ENCODE assay signal across 13 cellular contexts in genomic region chr2:189163889-189164288, GRCh38. TPM values are rescaled to one million over a fixed set of nuclear protein-coding genes. Genes with fewer than 3 reads are reported as not detected.
DNase-seq lines count a peak whose midpoint lies in the region; ATAC-seq and TF ChIP-seq lines count a peak whose summit lies in the region.
"Had no signal": no experiment of that assay in that cellular context is flagged by ENCODE, and none has a peak within 500 bp of the region (broad histone marks: within the 10 kb centered on the region; RNA-seq: fewer than 3 reads in every experiment).

No MANE protein-coding gene starts in this region.

- H3F3A ChIP-seq in MM.1S (ENCODE audit: insufficient read depth, low read length), result no peaks in the 10 kb centered on the region
- H3F3A ChIP-seq in PC-9 (ENCODE audit: insufficient read depth, low read depth), result no peaks in the 10 kb centered on the region

- H4K20me1 ChIP-seq in MM.1S (ENCODE audit: insufficient read depth, low read length), result no peaks in the 10 kb centered on the region
- no peaks in the 10 kb centered on the region for H4K20me1 ChIP-seq in PC-9 (ENCODE audit: insufficient read depth)

- H3K4me2 ChIP-seq in neuronal stem cell (ENCODE audit: insufficient read depth, low read length, poor library complexity, severe bottlenecking) (no peak overlapping the region), MM.1S (ENCODE audit: low read depth, low read length) (no peak overlapping the region), PC-9 (no peak overlapping the region)

- H2AFZ ChIP-seq in ACC112 (ENCODE audit: low read length, unreplicated experiment) (no peak overlapping the region), neuronal stem cell (ENCODE audit: low read length) (peak overlapping the region; percentile 73), MM.1S (ENCODE audit: low read length) (no peak overlapping the region), PC-9 (no peak overlapping the region)

- H2BK120ac ChIP-seq in neuronal stem cell (ENCODE audit: low read depth, low read length), result no peak overlapping the region

- no CpG with 5 or more reads among the region's 3 CpGs for WGBS in neuronal stem cell (ENCODE audit: extremely low coverage in 2 of 2, insufficient read length in 2 of 2, insufficient replicate concordance in 1 of 2), 2 donors

- peaks cover 62% of the 10 kb centered on the region for H3K4me1 ChIP-seq in ACC112 (ENCODE audit: control insufficient read depth, insufficient read depth, low read length, unreplicated experiment)
- H3K4me1 ChIP-seq in neuronal stem cell (ENCODE audit: control insufficient read depth in 2 of 2, insufficient read depth in 1 of 2, low read depth in 1 of 2, low read length in 2 of 2), result peaks cover 2 to 6% of the 10 kb centered on the region in 2 donors
- no peaks in the 10 kb centered on the region for H3K4me1 ChIP-seq in MM.1S (ENCODE audit: low read length)
- H3K4me1 ChIP-seq in PC-9 (replicated peaks; ENCODE audit: insufficient read depth), result no peaks in the 10 kb centered on the region

- H3K36me3 ChIP-seq in ACC112 (ENCODE audit: insufficient read depth, low read length) (no peaks in the 10 kb centered on the region), neuronal stem cell (replicated peaks in 1 of 2; ENCODE audit: control insufficient read depth in 2 of 2, insufficient read depth in 2 of 2, low read length in 2 of 2) (no peaks in the 10 kb centered on the region), MM.1S (replicated peaks; ENCODE audit: insufficient read depth, low read length) (no peaks in the 10 kb centered on the region), PC-9 (ENCODE audit: low read depth) (no peaks in the 10 kb centered on the region)
- H3K36me3 ChIP-seq: thyroid gland had no signal

- no peak overlapping the region for H3K14ac ChIP-seq in neuronal stem cell (ENCODE audit: low read length)

- no peak overlapping the region for H2BK12ac ChIP-seq in neuronal stem cell (ENCODE audit: low read length)

- DNase-seq in NCI-H226 (peak; percentile 31), fibroblast of mammary gland (ENCODE audit: low read depth) (peak; percentile 61), neuronal stem cell (ENCODE audit: low spot score) (no peak), MM.1S (no peak), PC-9 (no peak), DMS53 treated with DMSO at 0.1 percent for 48 hours (lab: John Stamatoyannopoulos, UW; ENCODE audit: unreplicated experiment) (no peak)
- DNase-seq: NCI-H774; stimulated activated CD4-positive, alpha-beta T cell treated with anti-CD3 and anti-CD28 coated beads, Interleukin-2, amount 100 ng/mL, for 24 hours; T-helper 9 cell; thyroid gland had no signal

- H2BK5ac ChIP-seq in neuronal stem cell (ENCODE audit: low read length), result no peak overlapping the region

- intact Hi-C loops in PC-9 (cut with micrococcal nuclease; ENCODE audit: unreplicated experiment), result no loop called here

- no peak overlapping the region for H3K18ac ChIP-seq in neuronal stem cell (ENCODE audit: low read length)

- H3K79me1 ChIP-seq in neuronal stem cell (ENCODE audit: low read depth, low read length), result no peaks in the 10 kb centered on the region

- H3K9me3 ChIP-seq in neuronal stem cell (replicated peaks in 1 of 2; ENCODE audit: control insufficient read depth in 2 of 2, insufficient read depth in 1 of 2, low read depth in 1 of 2, low read length in 2 of 2) (no peaks in the 10 kb centered on the region), MM.1S (replicated peaks; ENCODE audit: insufficient read depth, low read length) (no peaks in the 10 kb centered on the region), PC-9 (ENCODE audit: insufficient read depth, low read depth) (no peaks in the 10 kb centered on the region)
- H3K9me3 ChIP-seq: thyroid gland had no signal

- POLR2A ChIA-PET in PC-9 (lab: Charles Lee; ENCODE audit: unreplicated experiment), result no interaction called here

- H3K4ac ChIP-seq in neuronal stem cell (ENCODE audit: low read length), result no peak overlapping the region

- no TSS peak for BruUV-seq in PC-9 (replicated peaks; lab: Mats Ljungman, UMichigan)

- no peak overlapping the region for H4K8ac ChIP-seq in neuronal stem cell (ENCODE audit: low read depth, low read length)

- H3K27me3 ChIP-seq in ACC112 (ENCODE audit: insufficient read depth, low read length) (no peaks in the 10 kb centered on the region), neuronal stem cell (ENCODE audit: control insufficient read depth in 3 of 3, insufficient read depth in 3 of 3, low read depth in 1 of 3, low read length in 3 of 3) (no peaks in the 10 kb centered on the region), MM.1S (replicated peaks; ENCODE audit: insufficient read depth, low read length) (no peaks in the 10 kb centered on the region), PC-9 (ENCODE audit: insufficient read depth, low read depth) (no peaks in the 10 kb centered on the region)
- H3K27me3 ChIP-seq: thyroid gland had no signal

- H3K9me2 ChIP-seq in MM.1S (replicated peaks; ENCODE audit: insufficient read depth, low read length), result no peaks in the 10 kb centered on the region
- H3K9me2 ChIP-seq in PC-9 (ENCODE audit: insufficient read depth), result no peaks in the 10 kb centered on the region

- CTCF ChIA-PET in PC-9 (lab: Charles Lee), result no interaction called here

- ATAC-seq in HG02970 (IDR thresholded peaks at IDR 0.05; ENCODE audit: low FRiP score, unreplicated experiment), result no peak

- H3K27ac ChIP-seq in ACC112 (ENCODE audit: low read depth, low read length) (peak overlapping the region; percentile 66), neuronal stem cell (replicated peaks; ENCODE audit: low read length) (no peak overlapping the region), MM.1S (ENCODE audit: low read length) (no peak overlapping the region), PC-9 (no peak overlapping the region)
- H3K27ac ChIP-seq: thyroid gland had no signal

- no peak overlapping the region for H3K9ac ChIP-seq in neuronal stem cell (ENCODE audit: low read depth, low read length, poor library complexity)
- no peak overlapping the region for H3K9ac ChIP-seq in MM.1S (ENCODE audit: low read length)

- TF ChIP-seq CTCF in fibroblast of mammary gland (conservative IDR thresholded peaks at IDR 0.05; ENCODE audit: control insufficient read depth, insufficient read depth, low read depth, low read length), result no peak
- TF ChIP-seq CTCF in MM.1S (IDR thresholded peaks at IDR 0.05; ENCODE audit: low read length), result no peak
- no peak for TF ChIP-seq CTCF in PC-9 (conservative IDR thresholded peaks at IDR 0.05)

- H3K23ac ChIP-seq in neuronal stem cell (ENCODE audit: low read depth, low read length, poor library complexity), result no peak overlapping the region

- no peak overlapping the region for H2AK5ac ChIP-seq in neuronal stem cell (ENCODE audit: low read depth, low read length)

- H4K91ac ChIP-seq in neuronal stem cell (ENCODE audit: low read depth, low read length, poor library complexity), result no peak overlapping the region

- H2BK15ac ChIP-seq in neuronal stem cell (ENCODE audit: low read length), result no peak overlapping the region

- H3K79me2 ChIP-seq in ACC112 (ENCODE audit: control insufficient read depth, insufficient read depth, low read length, unreplicated experiment) (peaks cover 92% of the 10 kb centered on the region), MM.1S (ENCODE audit: low read length) (no peaks in the 10 kb centered on the region), PC-9 (ENCODE audit: low read depth) (no peaks in the 10 kb centered on the region)

- peak overlapping the region; percentile 4; the same call in 1 of the 2 replicates for H3K4me3 ChIP-seq in ACC112 (ENCODE audit: low read depth, low read length)
- H3K4me3 ChIP-seq in fibroblast of mammary gland (ENCODE audit: control insufficient read depth, low read depth, low read length), result no peak overlapping the region
- H3K4me3 ChIP-seq in neuronal stem cell (ENCODE audit: low read length in 2 of 2), result no peak overlapping the region
- H3K4me3 ChIP-seq in MM.1S (ENCODE audit: low read length), result no peak overlapping the region
- no peak overlapping the region for H3K4me3 ChIP-seq in PC-9
- H3K4me3 ChIP-seq: lung, thyroid gland had no signal

RNA-seq across cellular contexts. Expression of gene COL5A2, which starts 15.7 kb away (rescaled TPM):
- 29.1 TPM for polyA plus RNA-seq in neuronal stem cell (2013, experiment 1 of 2)
- polyA plus RNA-seq in neuronal stem cell (2013, experiment 2 of 2), result 29.4 TPM
- 0.35 and 0.55 TPM in 2 replicates for total RNA-seq in PC-9 (2021)

Comparison
In these comparisons a context has a peak if more than half of its experiments do, and no peak if none do; other contexts are left out.
1. DNase-seq: peak in NCI-H226 (single experiment) and fibroblast of mammary gland (single experiment); none in neuronal stem cell (single experiment), MM.1S (single experiment), PC-9 (0 of 2) and DMS53 treated with DMSO at 0.1 percent for 48 hours (single experiment).